In genomic region chr9:82729991-82730390, GRCh38 we compare ENCODE assay signal across 17 cellular contexts.
DNase-seq lines count a peak whose midpoint lies in the region; ATAC-seq and TF ChIP-seq lines count a peak whose summit lies in the region.
"Had no signal": no experiment of that assay in that cellular context is flagged by ENCODE, and none has a peak within 500 bp of the region (broad histone marks: within the 10 kb centered on the region; RNA-seq: fewer than 3 reads in every experiment).

No MANE protein-coding gene starts in this region.

- no peaks in the 10 kb centered on the region for H3K79me2 ChIP-seq in PC-3 (ENCODE audit: low read length)

- H2AFZ ChIP-seq in PC-3 (ENCODE audit: low read length): no peak overlapping the region

- ATAC-seq in WTC11: no peak
- peak in 1 of 2 donors; percentile 15 for ATAC-seq in stimulated activated naive B cell treated with anti-CD40 and anti-IgM and Interleukin-4, amounts not matched to agents 10 μg/mL and 1 μg/mL and 100 μg/mL, for 72 hours (replicated peaks)
- ATAC-seq in PC-3: no peak
- ATAC-seq in activated CD8-positive, alpha-beta memory T cell treated with anti-CD3 and anti-CD28 coated beads, Interleukin-2, amount 10 ng/mL, durations not matched to agents 7 days and 5 days: no peak

- DNase-seq in NCI-H2227 (lab: John Stamatoyannopoulos, UW; ENCODE audit: unreplicated experiment) (peak; percentile 12), WTC11 (ENCODE audit: low spot score) (no peak), PC-3 (no peak), NCI-H2029 (lab: John Stamatoyannopoulos, UW) (no peak)
- no peak for DNase-seq in stimulated activated naive B cell treated with anti-CD40 and anti-IgM and Interleukin-4, amounts not matched to agents 10 μg/mL and 1 μg/mL and 100 μg/mL, for 72 hours
- no peak for DNase-seq in activated CD8-positive, alpha-beta memory T cell treated with anti-CD3 and anti-CD28 coated beads, Interleukin-2, amount 10 ng/mL, durations not matched to agents 7 days and 5 days
- no peak for DNase-seq in activated T-cell treated with anti-CD3 and anti-CD28 coated beads, Interleukin-2, amount 50 U/mL, for 1 hour
- DNase-seq: C1 segment of cervical spinal cord; Calu3; CD4-positive, alpha-beta memory T cell; COR-L47; DMS53; DMS79 treated with DMSO at 0.1 percent for 48 hours; GF-D8; GOT3; HCEC 1CT had no signal

- TF ChIP-seq CTCF in WTC11 (IDR thresholded peaks at IDR 0.05): no peak
- TF ChIP-seq CTCF in PC-3 (conservative IDR thresholded peaks at IDR 0.05; ENCODE audit: low read depth, low read length): no peak

- CTCF ChIA-PET in WTC11 (lab: Charles Lee) (interaction anchor here (0.6 to 1.0 kb wide), 2 partner anchors 75 to 76 kb away, joined by 3 to 4 read pairs; no protein-coding TSS in a partner anchor), PC-3 (lab: Charles Lee) (no interaction called here)
- CTCF ChIA-PET in activated CD8-positive, alpha-beta memory T cell treated with anti-CD3 and anti-CD28 coated beads, Interleukin-2, amount 10 ng/mL, durations not matched to agents 7 days and 5 days (lab: Charles Lee): no interaction called here

- H3K27ac ChIP-seq in HUES64 (ENCODE audit: low read depth, low read length): peak overlapping the region; percentile 47; the same call in 1 of the 2 replicates
- H3K27ac ChIP-seq in PC-3 (ENCODE audit: low read length): no peak overlapping the region

- no peak overlapping the region for H3K4me3 ChIP-seq in HUES64 (ENCODE audit: low read length)
- H3K4me3 ChIP-seq in PC-3 (ENCODE audit: low read length): no peak overlapping the region

- H3K27me3 ChIP-seq in HUES64 (ENCODE audit: insufficient read depth, low read length): no peaks in the 10 kb centered on the region
- 0 out of 2 replicates have a peak, but pooled peaks cover 4% of the 10 kb centered on the region for H3K27me3 ChIP-seq in PC-3 (ENCODE audit: low read length)

- no peaks in the 10 kb centered on the region for H3K36me3 ChIP-seq in HUES64 (ENCODE audit: insufficient read depth, low read length)
- no peaks in the 10 kb centered on the region for H3K36me3 ChIP-seq in PC-3 (ENCODE audit: low read depth, low read length)

- H3K9me3 ChIP-seq in HUES64 (ENCODE audit: insufficient read depth, low read depth, low read length): no peaks in the 10 kb centered on the region
- no peaks in the 10 kb centered on the region for H3K9me3 ChIP-seq in PC-3 (ENCODE audit: low read length)

- H3K27me3 Mint-ChIP-seq in WTC11 (ENCODE audit: low read depth): no peaks in the 10 kb centered on the region
- no peaks in the 10 kb centered on the region for H3K27me3 Mint-ChIP-seq in stimulated activated naive B cell treated with anti-CD40 and anti-IgM and Interleukin-4, amounts not matched to agents 10 μg/mL and 1 μg/mL and 100 μg/mL, for 72 hours
- no peaks in the 10 kb centered on the region for H3K27me3 Mint-ChIP-seq in activated CD8-positive, alpha-beta memory T cell treated with anti-CD3 and anti-CD28 coated beads, Interleukin-2, amount 10 ng/mL, durations not matched to agents 7 days and 5 days
- H3K27me3 Mint-ChIP-seq: CD4-positive, alpha-beta memory T cell had no signal

- H3K27ac Mint-ChIP-seq in WTC11: peak overlapping the region; percentile 48
- H3K27ac Mint-ChIP-seq in stimulated activated naive B cell treated with anti-CD40 and anti-IgM and Interleukin-4, amounts not matched to agents 10 μg/mL and 1 μg/mL and 100 μg/mL, for 72 hours: peak overlapping the region; percentile 16
- H3K27ac Mint-ChIP-seq in activated CD8-positive, alpha-beta memory T cell treated with anti-CD3 and anti-CD28 coated beads, Interleukin-2, amount 10 ng/mL, durations not matched to agents 7 days and 5 days: no peak overlapping the region
- H3K27ac Mint-ChIP-seq: CD4-positive, alpha-beta memory T cell had no signal

- no peak overlapping the region for H3K9ac ChIP-seq in HUES64 (ENCODE audit: low read depth, low read length)
- no peak overlapping the region for H3K9ac ChIP-seq in PC-3 (ENCODE audit: low read length)

- H4K20me1 ChIP-seq in PC-3 (ENCODE audit: low read length): no peaks in the 10 kb centered on the region

- intact Hi-C loops in PC-3 (cut with micrococcal nuclease): no loop called here

- no peaks in the 10 kb centered on the region for H3K36me3 Mint-ChIP-seq in WTC11
- H3K36me3 Mint-ChIP-seq in stimulated activated naive B cell treated with anti-CD40 and anti-IgM and Interleukin-4, amounts not matched to agents 10 μg/mL and 1 μg/mL and 100 μg/mL, for 72 hours: peaks cover 0 to 3% of the 10 kb centered on the region in 2 donors
- H3K36me3 Mint-ChIP-seq in activated CD8-positive, alpha-beta memory T cell treated with anti-CD3 and anti-CD28 coated beads, Interleukin-2, amount 10 ng/mL, durations not matched to agents 7 days and 5 days: no peaks in the 10 kb centered on the region
- H3K36me3 Mint-ChIP-seq: CD4-positive, alpha-beta memory T cell had no signal

- no peak overlapping the region for H3K4me2 ChIP-seq in PC-3 (ENCODE audit: low read length)

- no peaks in the 10 kb centered on the region for H3K9me3 Mint-ChIP-seq in WTC11
- H3K9me3 Mint-ChIP-seq in stimulated activated naive B cell treated with anti-CD40 and anti-IgM and Interleukin-4, amounts not matched to agents 10 μg/mL and 1 μg/mL and 100 μg/mL, for 72 hours: no peaks in the 10 kb centered on the region
- H3K9me3 Mint-ChIP-seq in activated CD8-positive, alpha-beta memory T cell treated with anti-CD3 and anti-CD28 coated beads, Interleukin-2, amount 10 ng/mL, durations not matched to agents 7 days and 5 days (ENCODE audit: low read depth): peaks cover 13% of the 10 kb centered on the region

- POLR2A ChIA-PET in WTC11 (lab: Charles Lee): interaction anchor here (0.7 kb wide), 3 partner anchors 79 to 182 kb away, joined by 3 to 7 read pairs (median 4); no protein-coding TSS in a partner anchor
- POLR2A ChIA-PET in PC-3 (lab: Charles Lee; ENCODE audit: unreplicated experiment): no interaction called here

- WGBS in HUES64: 36% methylated on average over 1 of the region's 1 CpG

- H3K4me1 Mint-ChIP-seq in WTC11: peaks cover 56% of the 10 kb centered on the region
- peaks cover 15 to 35% of the 10 kb centered on the region in 2 donors for H3K4me1 Mint-ChIP-seq in stimulated activated naive B cell treated with anti-CD40 and anti-IgM and Interleukin-4, amounts not matched to agents 10 μg/mL and 1 μg/mL and 100 μg/mL, for 72 hours
- no peaks in the 10 kb centered on the region for H3K4me1 Mint-ChIP-seq in activated CD8-positive, alpha-beta memory T cell treated with anti-CD3 and anti-CD28 coated beads, Interleukin-2, amount 10 ng/mL, durations not matched to agents 7 days and 5 days
- H3K4me1 Mint-ChIP-seq: CD4-positive, alpha-beta memory T cell had no signal

- H3K9me2 ChIP-seq in PC-3 (replicated peaks; ENCODE audit: low read length): no peaks in the 10 kb centered on the region

- H3K4me1 ChIP-seq in HUES64 (ENCODE audit: insufficient read depth, low read length) (peaks cover 42% of the 10 kb centered on the region), PC-3 (ENCODE audit: insufficient read depth, low read length) (no peaks in the 10 kb centered on the region)

- no peak overlapping the region for H3K4me3 Mint-ChIP-seq in WTC11
- H3K4me3 Mint-ChIP-seq in stimulated activated naive B cell treated with anti-CD40 and anti-IgM and Interleukin-4, amounts not matched to agents 10 μg/mL and 1 μg/mL and 100 μg/mL, for 72 hours: no peak overlapping the region
- H3K4me3 Mint-ChIP-seq in activated CD8-positive, alpha-beta memory T cell treated with anti-CD3 and anti-CD28 coated beads, Interleukin-2, amount 10 ng/mL, durations not matched to agents 7 days and 5 days: no peak overlapping the region
- H3K4me3 Mint-ChIP-seq: CD4-positive, alpha-beta memory T cell had no signal

- H3F3A ChIP-seq in PC-3 (ENCODE audit: low read length, unreplicated experiment): no peaks in the 10 kb centered on the region

- BruUV-seq in PC-3 (replicated peaks; lab: Mats Ljungman, UMichigan): no TSS peak

TF ChIP-seq in WTC11, 78 proteins besides CTCF, POLR2A, EP300 and RAD21 (continues in another document):
- no peak for TF ChIP-seq FOXP4 (CRISPR knock-in tag; IDR thresholded peaks at IDR 0.05)
- no peak for TF ChIP-seq SMAD4 (CRISPR knock-in tag; IDR thresholded peaks at IDR 0.05)
- no peak for TF ChIP-seq MLX (CRISPR knock-in tag; IDR thresholded peaks at IDR 0.05)
